Comparison of ENCODE assay signal across 1 cellular context in genomic region chr18:50220249-50220648, GRCh38. TPM values are rescaled to one million over a fixed set of nuclear protein-coding genes. Genes with fewer than 3 reads are reported as not detected.
"Had no signal": no experiment of that assay in that cellular context is flagged by ENCODE, and none has a peak within 500 bp of the region (broad histone marks: within the 10 kb centered on the region; RNA-seq: fewer than 3 reads in every experiment).

No MANE protein-coding gene starts in this region.

RNA-seq across cellular contexts. Expression of gene CFAP53, which starts 46.0 kb away (rescaled TPM):
- total RNA-seq: HT-29 had no signal
